14 cellular contexts compared by ENCODE assay signal in genomic region chr5:178150977-178151734, GRCh38. TPM values are rescaled to one million over a fixed set of nuclear protein-coding genes. Genes with fewer than 3 reads are reported as not detected.
DNase-seq lines count a peak whose midpoint lies in the region; ATAC-seq and TF ChIP-seq lines count a peak whose summit lies in the region.
"Had no signal": no experiment of that assay in that cellular context is flagged by ENCODE, and none has a peak within 500 bp of the region (broad histone marks: within the 10 kb centered on the region; RNA-seq: fewer than 3 reads in every experiment).

No MANE protein-coding gene starts in this region.

- POLR2A ChIA-PET in AG04450 (lab: Yijun Ruan, JAX) = no interaction called here

- peaks cover 71% of the 10 kb centered on the region for H3K36me3 ChIP-seq in DOHH2 (ENCODE audit: control insufficient read depth, low read length)
- peaks cover 3% of the 10 kb centered on the region for H3K36me3 ChIP-seq in kidney epithelial cell (ENCODE audit: control insufficient read depth, insufficient read depth, low read length)
- peaks cover 54% of the 10 kb centered on the region for H3K36me3 ChIP-seq in SJCRH30

- no peaks in the 10 kb centered on the region for H3K27me3 ChIP-seq in AG04450 (ENCODE audit: control insufficient read depth, insufficient read depth, low read length)
- H3K27me3 ChIP-seq in DOHH2 (ENCODE audit: control insufficient read depth, low read length) = no peaks in the 10 kb centered on the region
- no peaks in the 10 kb centered on the region for H3K27me3 ChIP-seq in kidney epithelial cell (ENCODE audit: control insufficient read depth, insufficient read depth, low read length)
- H3K27me3 ChIP-seq in SJCRH30 = no peaks in the 10 kb centered on the region

- H3K9me2 ChIP-seq in DOHH2 (replicated peaks; ENCODE audit: control insufficient read depth, low read length) = no peaks in the 10 kb centered on the region

- CTCF ChIA-PET in AG04450 (lab: Charles Lee) = interaction anchor here (9.2 kb wide), 1 partner anchor 75 kb away, joined by 104 read pairs; no protein-coding TSS in a partner anchor

- H3K4me3 ChIP-seq in AG04450 (ENCODE audit: low read depth, low read length) (no peak overlapping the region), DOHH2 (ENCODE audit: low read length) (no peak overlapping the region), kidney epithelial cell (ENCODE audit: low read depth, low read length) (no peak overlapping the region), SJCRH30 (no peak overlapping the region)
- H3K4me3 ChIP-seq: smooth muscle cell had no signal

- peak overlapping the region; percentile 11 for H3K27ac ChIP-seq in AG04450 (ENCODE audit: low read depth, low read length)
- no peak overlapping the region for H3K27ac ChIP-seq in DOHH2 (ENCODE audit: low read depth, low read length)
- no peak overlapping the region for H3K27ac ChIP-seq in SJCRH30
- H3K27ac ChIP-seq in caudate nucleus (ENCODE audit: low read depth, low read length) = no peak overlapping the region

- peak overlapping the region; percentile 85; the same call in 1 of the 2 replicates for H3K4me2 ChIP-seq in DOHH2 (ENCODE audit: low read length)
- H3K4me2 ChIP-seq: smooth muscle cell had no signal

- peaks cover 68% of the 10 kb centered on the region for H3K36me3 Mint-ChIP-seq in activated T-helper 2 cell treated with anti-CD3 and anti-CD28 coated beads, Interferon-gamma antibody, Interleukin-2, Interleukin-4, amounts not matched to agents 10 μg/mL and 5 μg/mL and 100 μg/mL, durations not matched to agents 14 hours and 24 hours and 36 hours (ENCODE audit: low read depth)

- H3F3A ChIP-seq in DOHH2 (ENCODE audit: control insufficient read depth, insufficient read depth) = peaks cover 17% of the 10 kb centered on the region

- H3K4me3 Mint-ChIP-seq in activated T-helper 2 cell treated with anti-CD3 and anti-CD28 coated beads, Interferon-gamma antibody, Interleukin-2, Interleukin-4, amounts not matched to agents 10 μg/mL and 5 μg/mL and 100 μg/mL, durations not matched to agents 14 hours and 24 hours and 36 hours (ENCODE audit: low read depth) = peak overlapping the region; percentile 47

- H3K79me2 ChIP-seq in DOHH2 (ENCODE audit: control insufficient read depth, low read length) = peaks cover 33% of the 10 kb centered on the region

- no peak for ATAC-seq in HG03135 (IDR thresholded peaks at IDR 0.05; ENCODE audit: unreplicated experiment)
- ATAC-seq: HCT116 had no signal

- H3K27me3 Mint-ChIP-seq in activated T-helper 2 cell treated with anti-CD3 and anti-CD28 coated beads, Interferon-gamma antibody, Interleukin-2, Interleukin-4, amounts not matched to agents 10 μg/mL and 5 μg/mL and 100 μg/mL, durations not matched to agents 14 hours and 24 hours and 36 hours (ENCODE audit: low read depth) = no peaks in the 10 kb centered on the region

- TF ChIP-seq CTCF in AG04450 (IDR thresholded peaks at IDR 0.05; ENCODE audit: low read depth, low read length) (peak; percentile 18; the same call in 1 of the 2 replicates), DOHH2 (IDR thresholded peaks at IDR 0.05; ENCODE audit: low read depth, low read length, poor library complexity, severe bottlenecking) (peak; percentile 38), kidney epithelial cell (IDR thresholded peaks at IDR 0.05; ENCODE audit: insufficient read depth, low read length, poor library complexity, severe bottlenecking) (peak; percentile 11)

- H3K4me1 Mint-ChIP-seq in activated T-helper 2 cell treated with anti-CD3 and anti-CD28 coated beads, Interferon-gamma antibody, Interleukin-2, Interleukin-4, amounts not matched to agents 10 μg/mL and 5 μg/mL and 100 μg/mL, durations not matched to agents 14 hours and 24 hours and 36 hours (ENCODE audit: low read depth) = peaks cover 33% of the 10 kb centered on the region

- H3K4me1 ChIP-seq in DOHH2 (ENCODE audit: control insufficient read depth, low read length) = peaks cover 38% of the 10 kb centered on the region
- peaks cover under 1% of the 10 kb centered on the region; the same call in 1 of the 2 replicates for H3K4me1 ChIP-seq in SJCRH30

- H3K27ac Mint-ChIP-seq in activated T-helper 2 cell treated with anti-CD3 and anti-CD28 coated beads, Interferon-gamma antibody, Interleukin-2, Interleukin-4, amounts not matched to agents 10 μg/mL and 5 μg/mL and 100 μg/mL, durations not matched to agents 14 hours and 24 hours and 36 hours = peak overlapping the region; percentile 60

- intact Hi-C loops in activated T-helper 2 cell treated with anti-CD3 and anti-CD28 coated beads, Interferon-gamma antibody, Interleukin-2, Interleukin-4, amounts not matched to agents 10 μg/mL and 5 μg/mL and 100 μg/mL, durations not matched to agents 14 hours and 24 hours and 36 hours (cut with micrococcal nuclease) = loop anchor here (5.0 kb wide), 1 partner anchor 39 kb away; the partner anchor contains the start of gene N4BP3

- no peaks in the 10 kb centered on the region; the same call in 1 of the 2 replicates for H3K9me3 ChIP-seq in AG04450 (ENCODE audit: control insufficient read depth, insufficient read depth, low read length)
- H3K9me3 ChIP-seq in DOHH2 (ENCODE audit: control insufficient read depth, insufficient read depth, low read length) = no peaks in the 10 kb centered on the region
- H3K9me3 ChIP-seq in SJCRH30 (replicated peaks) = no peaks in the 10 kb centered on the region

- H3K9me3 Mint-ChIP-seq in activated T-helper 2 cell treated with anti-CD3 and anti-CD28 coated beads, Interferon-gamma antibody, Interleukin-2, Interleukin-4, amounts not matched to agents 10 μg/mL and 5 μg/mL and 100 μg/mL, durations not matched to agents 14 hours and 24 hours and 36 hours = no peaks in the 10 kb centered on the region

- no peaks in the 10 kb centered on the region; the same call in 1 of the 2 replicates for H4K20me1 ChIP-seq in DOHH2 (ENCODE audit: control insufficient read depth, insufficient read depth, low read depth, low read length)

- DNase-seq in AG04450 (ENCODE audit: low read depth, low spot score) = no peak
- DNase-seq in activated T-helper 2 cell treated with anti-CD3 and anti-CD28 coated beads, Interferon-gamma antibody, Interleukin-2, Interleukin-4, amounts not matched to agents 10 μg/mL and 5 μg/mL and 100 μg/mL, durations not matched to agents 14 hours and 24 hours and 36 hours (ENCODE audit: low spot score) = no peak
- no peak for DNase-seq in kidney epithelial cell (ENCODE audit: low read depth)
- no peak for DNase-seq in SJCRH30
- no peak for DNase-seq in hepatic stellate cell (ENCODE audit: low spot score)
- DNase-seq in caudate nucleus (lab: John Stamatoyannopoulos, UW) = no peak
- DNase-seq: DMS79 treated with DMSO at 0.1 percent for 48 hours, NCI-H1436, OCI-M1 had no signal

RNA-seq across cellular contexts. Expression of gene NHP2, which starts 2.5 kb away (rescaled TPM):
- polyA plus RNA-seq in AG04450 (2011; rRNA removed) = 93.1 and 108 TPM in 2 replicates
- 32.4 and 32.7 TPM in 2 replicates for polyA minus RNA-seq in AG04450 (2011; rRNA and poly(A)+ RNA removed)
- total RNA-seq in activated T-helper 2 cell treated with anti-CD3 and anti-CD28 coated beads, Interferon-gamma antibody, Interleukin-2, Interleukin-4, amounts not matched to agents 10 μg/mL and 5 μg/mL and 100 μg/mL, durations not matched to agents 14 hours and 24 hours and 36 hours = 221 and 228 TPM in 2 replicates
- total RNA-seq in kidney epithelial cell = 454 and 476 TPM in 2 replicates
- total RNA-seq in SJCRH30 (2014; rRNA removed; shearing (Covaris generic)) = 277 and 303 TPM in 2 replicates

RNA-seq across cellular contexts. Expression of gene RMND5B, which starts 20.3 kb away (rescaled TPM):
- polyA plus RNA-seq in AG04450 (2011; rRNA removed) = 19.8 and 21.0 TPM in 2 replicates
- polyA minus RNA-seq in AG04450 (2011; rRNA and poly(A)+ RNA removed) = 21.4 and 25.4 TPM in 2 replicates
- 29.3 and 31.6 TPM in 2 replicates for total RNA-seq in activated T-helper 2 cell treated with anti-CD3 and anti-CD28 coated beads, Interferon-gamma antibody, Interleukin-2, Interleukin-4, amounts not matched to agents 10 μg/mL and 5 μg/mL and 100 μg/mL, durations not matched to agents 14 hours and 24 hours and 36 hours
- total RNA-seq in kidney epithelial cell = 26.3 and 42.7 TPM in 2 replicates
- total RNA-seq in SJCRH30 (2014; rRNA removed; shearing (Covaris generic)) = 24.6 and 24.7 TPM in 2 replicates

RNA-seq across cellular contexts. Expression of gene GMCL2, which starts 36.0 kb away (rescaled TPM):
- not detected in 2 replicates for polyA plus RNA-seq in AG04450 (2011; rRNA removed)
- not detected in 2 replicates for polyA minus RNA-seq in AG04450 (2011; rRNA and poly(A)+ RNA removed)
- not detected in 2 replicates for total RNA-seq in activated T-helper 2 cell treated with anti-CD3 and anti-CD28 coated beads, Interferon-gamma antibody, Interleukin-2, Interleukin-4, amounts not matched to agents 10 μg/mL and 5 μg/mL and 100 μg/mL, durations not matched to agents 14 hours and 24 hours and 36 hours
- not detected in 2 replicates for total RNA-seq in kidney epithelial cell
- not detected in 2 replicates for total RNA-seq in SJCRH30 (2014; rRNA removed; shearing (Covaris generic))
- total RNA-seq: lung microvascular endothelial cell had no signal
- polyA plus RNA-seq: smooth muscle cell had no signal

RNA-seq across cellular contexts. Expression of gene N4BP3, which starts 37.8 kb away (rescaled TPM):
- 0.29 and 0.30 TPM in 2 replicates for polyA plus RNA-seq in AG04450 (2011; rRNA removed)
- polyA minus RNA-seq in AG04450 (2011; rRNA and poly(A)+ RNA removed) = 0.41 and 0.43 TPM in 2 replicates
- total RNA-seq in activated T-helper 2 cell treated with anti-CD3 and anti-CD28 coated beads, Interferon-gamma antibody, Interleukin-2, Interleukin-4, amounts not matched to agents 10 μg/mL and 5 μg/mL and 100 μg/mL, durations not matched to agents 14 hours and 24 hours and 36 hours = 3.3 and 3.4 TPM in 2 replicates
- total RNA-seq in kidney epithelial cell = 6.0 and 6.8 TPM in 2 replicates
- 43.8 and 45.8 TPM in 2 replicates for total RNA-seq in SJCRH30 (2014; rRNA removed; shearing (Covaris generic))

RNA-seq across cellular contexts. Expression of gene HNRNPAB, which starts 53.2 kb away (rescaled TPM):
- polyA plus RNA-seq in AG04450 (2011; rRNA removed) = 90.9 and 102 TPM in 2 replicates
- 39.4 and 45.6 TPM in 2 replicates for polyA minus RNA-seq in AG04450 (2011; rRNA and poly(A)+ RNA removed)
- total RNA-seq in activated T-helper 2 cell treated with anti-CD3 and anti-CD28 coated beads, Interferon-gamma antibody, Interleukin-2, Interleukin-4, amounts not matched to agents 10 μg/mL and 5 μg/mL and 100 μg/mL, durations not matched to agents 14 hours and 24 hours and 36 hours = 393 and 403 TPM in 2 replicates
- 132 and 152 TPM in 2 replicates for total RNA-seq in kidney epithelial cell
- 244 and 266 TPM in 2 replicates for total RNA-seq in SJCRH30 (2014; rRNA removed; shearing (Covaris generic))
